In genomic region chr2:183035298-183035953, GRCh38 we compare ENCODE assay signal across 8 cellular contexts. TPM values are rescaled to one million over a fixed set of nuclear protein-coding genes. Genes with fewer than 3 reads are reported as not detected.
DNase-seq lines count a peak whose midpoint lies in the region; ATAC-seq, FAIRE-seq and TF ChIP-seq lines count a peak whose summit lies in the region.

No MANE protein-coding gene starts in this region.

- ATAC-seq in pancreas (no peak), HG03520 (IDR thresholded peaks at IDR 0.05; ENCODE audit: unreplicated experiment) (no peak), HG03039 (IDR thresholded peaks at IDR 0.05; ENCODE audit: unreplicated experiment) (no peak)

- H3K27me3 ChIP-seq in endothelial cell of umbilical vein (ENCODE audit: control insufficient read depth in 2 of 2, insufficient read depth in 2 of 2, low read length in 2 of 2) (no peaks in the 10 kb centered on the region), pancreas (no peaks in the 10 kb centered on the region), prostate gland (replicated peaks; ENCODE audit: insufficient read depth) (no peaks in the 10 kb centered on the region)

- TF ChIP-seq CTCF in endothelial cell of umbilical vein (IDR thresholded peaks at IDR 0.05; ENCODE audit: extremely low read depth in 1 of 2, insufficient read depth in 1 of 2, low read depth in 1 of 2, low read length in 2 of 2) (no peak), pancreas (IDR thresholded peaks at IDR 0.05) (no peak), prostate gland (IDR thresholded peaks at IDR 0.05) (no peak)

- H3K4me3 ChIP-seq in endothelial cell of umbilical vein (replicated peaks in 1 of 3; ENCODE audit: insufficient read depth in 1 of 3, low read depth in 1 of 3, low read length in 3 of 3) (peak overlapping the region; percentile 15 to 99 (median 86)), pancreas (peak overlapping the region in 2 of 4 donors; percentile 64 to 82), prostate gland (no peak overlapping the region)

- 40 to 45% methylated on average over 2 of the region's 2 CpGs for WGBS in pancreas, 2 donors
- 47% methylated on average over 2 of the region's 2 CpGs for WGBS in prostate gland

- TF ChIP-seq POLR2A in endothelial cell of umbilical vein (IDR thresholded peaks at IDR 0.05; ENCODE audit: low read depth, low read length) (no peak), prostate gland (IDR thresholded peaks at IDR 0.05) (no peak)

- H3K27ac ChIP-seq in endothelial cell of umbilical vein (ENCODE audit: insufficient read depth, low read depth, low read length) (no peak overlapping the region), pancreas (peak overlapping the region in 2 of 4 donors; percentile 99), prostate gland (peak overlapping the region in 1 of 2 donors; percentile 99)

- POLR2A ChIA-PET in endothelial cell of umbilical vein (lab: Charles Lee) = no interaction called here

- no TSS peak for BruUV-seq in endothelial cell of umbilical vein (replicated peaks; lab: Mats Ljungman, UMichigan)

- dilution Hi-C loops in endothelial cell of umbilical vein (cut with MboI; ENCODE audit: extremely low pct_ligation_motif_present, low sequenced_read_pairs) = no loop called here

- no peaks in the 10 kb centered on the region for H3K36me3 ChIP-seq in endothelial cell of umbilical vein (ENCODE audit: control insufficient read depth in 2 of 2, extremely low read depth in 1 of 2, insufficient read depth in 2 of 2, low read length in 2 of 2)
- no peaks in the 10 kb centered on the region for H3K36me3 ChIP-seq in pancreas
- H3K36me3 ChIP-seq in prostate gland = no peaks in the 10 kb centered on the region

- H3K4me1 ChIP-seq in endothelial cell of umbilical vein (ENCODE audit: control insufficient read depth, extremely low read depth, insufficient read depth, low read length) (peaks cover 37% of the 10 kb centered on the region), pancreas (peaks cover 25 to 62% (median 54%) of the 10 kb centered on the region in 3 donors), prostate gland (replicated peaks) (peaks cover 9% of the 10 kb centered on the region)

- peak overlapping the region; percentile 95 for H3K9ac ChIP-seq in endothelial cell of umbilical vein (replicated peaks; ENCODE audit: extremely low read depth, insufficient read depth, low read length)

- H2AFZ ChIP-seq in endothelial cell of umbilical vein (ENCODE audit: low read depth, low read length) = no peak overlapping the region

- CTCF ChIA-PET in endothelial cell of umbilical vein (lab: Charles Lee) = no interaction called here

- no peak for FAIRE-seq in endothelial cell of umbilical vein (lab: Jason Lieb, UNC)
- peak; percentile 57 for FAIRE-seq in pancreas (lab: Jason Lieb, UNC)

- no peaks in the 10 kb centered on the region for H3K9me3 ChIP-seq in endothelial cell of umbilical vein (replicated peaks; ENCODE audit: control insufficient read depth, insufficient read depth, low read length)
- H3K9me3 ChIP-seq in pancreas = no peaks in the 10 kb centered on the region
- no peaks in the 10 kb centered on the region for H3K9me3 ChIP-seq in prostate gland

- intact Hi-C loops in endothelial cell of umbilical vein (cut with micrococcal nuclease) (loop anchor here (5.0 kb wide), 1 partner anchor 848 kb away; no protein-coding TSS in a partner anchor), pancreas (cut with DNase I) (no loop called here), prostate gland (cut with DNase I) (loop anchor here (5.0 kb wide), 1 partner anchor 42 kb away; the partner anchor contains the start of gene DUSP19)

- H3K9me1 ChIP-seq in endothelial cell of umbilical vein (replicated peaks; ENCODE audit: control insufficient read depth, extremely low read depth, insufficient read depth, low read length) = peaks cover 4% of the 10 kb centered on the region

- peaks cover 47% of the 10 kb centered on the region for H4K20me1 ChIP-seq in endothelial cell of umbilical vein (replicated peaks; ENCODE audit: control insufficient read depth, extremely low read depth, insufficient read depth, low read length)

- DNase-seq in Daoy (ENCODE audit: low read depth) = peak; percentile 15
- peak; percentile 9 for DNase-seq in NCI-H226
- no peak for DNase-seq in endothelial cell of umbilical vein (ENCODE audit: low read depth, low spot score)
- no peak for DNase-seq in pancreas
- DNase-seq in prostate gland (ENCODE audit: low spot score) = no peak
- no peak for DNase-seq in activated naive CD4-positive, alpha-beta T cell treated with anti-CD3 and anti-CD28 coated beads, Interleukin-2, amount 50 U/mL, for 16 hours

- peak overlapping the region; percentile 94 for H3K4me2 ChIP-seq in endothelial cell of umbilical vein (ENCODE audit: insufficient read depth, low read length)

- peaks cover 76% of the 10 kb centered on the region for H3K79me2 ChIP-seq in endothelial cell of umbilical vein (ENCODE audit: control insufficient read depth, insufficient read depth, low read length)

TF ChIP-seq in endothelial cell of umbilical vein, 7 proteins besides CTCF, POLR2A, EP300 and RAD21:
- no peak for TF ChIP-seq EZH2 (IDR thresholded peaks at IDR 0.05; ENCODE audit: borderline replicate concordance, low read depth, low read length, severe bottlenecking)
- no peak for TF ChIP-seq JUN (IDR thresholded peaks at IDR 0.05; ENCODE audit: borderline replicate concordance, insufficient read depth, insufficient read length, low read depth)
- TF ChIP-seq GATA2 (IDR thresholded peaks at IDR 0.05; ENCODE audit: insufficient read depth, insufficient read length, low read depth, low read length) = no peak
- TF ChIP-seq, protein P1, sequence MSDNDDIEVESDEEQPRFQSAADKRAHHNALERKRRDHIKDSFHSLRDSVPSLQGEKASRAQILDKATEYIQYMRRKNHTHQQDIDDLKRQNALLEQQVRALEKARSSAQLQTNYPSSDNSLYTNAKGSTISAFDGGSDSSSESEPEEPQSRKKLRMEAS (IDR thresholded peaks at IDR 0.05; ENCODE audit: insufficient read depth, insufficient read length) = no peak
- TF ChIP-seq POLR2AphosphoS5 (IDR thresholded peaks at IDR 0.05; ENCODE audit: insufficient read depth, low read depth, low read length) = no peak
- TF ChIP-seq FOS (IDR thresholded peaks at IDR 0.05; ENCODE audit: borderline replicate concordance, insufficient read depth, low read length) = no peak
- TF ChIP-seq MYC (IDR thresholded peaks at IDR 0.05; ENCODE audit: low read depth, low read length) = no peak

RNA-seq across cellular contexts. Expression of gene NCKAP1, which starts 2.8 kb away (rescaled TPM):
- total RNA-seq in Daoy (2014; rRNA removed; shearing (Covaris generic)) = 75.5 and 76.1 TPM in 2 replicates
- total RNA-seq in endothelial cell of umbilical vein = 121 and 130 TPM in 2 replicates
- 46.8 and 49.4 TPM in 2 replicates for polyA plus RNA-seq in endothelial cell of umbilical vein
- 102 and 105 TPM in 2 replicates for polyA plus RNA-seq in endothelial cell of umbilical vein (2011; cell fraction: cytosol; rRNA removed)
- 85.7 and 104 TPM in 2 replicates for polyA plus RNA-seq in endothelial cell of umbilical vein (2011; cell fraction: nucleus; rRNA removed)
- 99.2 and 118 TPM in 2 replicates for polyA plus RNA-seq in endothelial cell of umbilical vein (2012)
- 84.8 and 95.2 TPM in 2 replicates for polyA minus RNA-seq in endothelial cell of umbilical vein
- polyA minus RNA-seq in endothelial cell of umbilical vein (2011; cell fraction: cytosol; rRNA and poly(A)+ RNA removed) = 37.5 TPM
- 124 and 190 TPM in 2 replicates for polyA minus RNA-seq in endothelial cell of umbilical vein (2011; cell fraction: nucleus; rRNA and poly(A)+ RNA removed)
- 10 to 100 TPM; 41.9 to 75.6 (median 44.0) TPM for total RNA-seq in pancreas
- 10 to 100 TPM; 16.9 to 39.7 TPM for polyA plus RNA-seq in pancreas
- 100 to 1,000 TPM in 1 of 2 donors, 10 to 100 TPM in 1; 81.7 to 116 TPM for total RNA-seq in prostate gland

RNA-seq across cellular contexts. Expression of gene DUSP19, which starts 43.1 kb away (rescaled TPM):
- total RNA-seq in Daoy (2014; rRNA removed; shearing (Covaris generic)) = 1.9 and 2.5 TPM in 2 replicates
- total RNA-seq in endothelial cell of umbilical vein (1.7 and 1.9 TPM in 2 replicates), pancreas (1 to 10 TPM; 1.3 to 3.8 (median 2.6) TPM), prostate gland (1 to 10 TPM; 2.1 to 2.5 TPM)
- polyA plus RNA-seq in endothelial cell of umbilical vein (0.53 and 0.69 TPM in 2 replicates), pancreas (1 to 10 TPM; 1.0 to 1.1 TPM)
- polyA plus RNA-seq in endothelial cell of umbilical vein (2011; cell fraction: cytosol; rRNA removed) = 0.59 and 0.92 TPM in 2 replicates
- polyA plus RNA-seq in endothelial cell of umbilical vein (2011; cell fraction: nucleus; rRNA removed) = 0.36 and 1.0 TPM in 2 replicates
- 0.74 and 0.75 TPM in 2 replicates for polyA plus RNA-seq in endothelial cell of umbilical vein (2012)
- polyA minus RNA-seq in endothelial cell of umbilical vein = 2.0 and 2.6 TPM in 2 replicates
- 1.8 TPM for polyA minus RNA-seq in endothelial cell of umbilical vein (2011; cell fraction: cytosol; rRNA and poly(A)+ RNA removed)
- 0.29 and 0.91 TPM in 2 replicates for polyA minus RNA-seq in endothelial cell of umbilical vein (2011; cell fraction: nucleus; rRNA and poly(A)+ RNA removed)

Comparison
In these comparisons a context has a peak if more than half of its experiments do, and no peak if none do; other contexts are left out.
1. DNase-seq: peak in Daoy (single experiment) and NCI-H226 (single experiment); none in endothelial cell of umbilical vein (single experiment), pancreas (0 of 6), prostate gland (single experiment) and activated naive CD4-positive, alpha-beta T cell treated with anti-CD3 and anti-CD28 coated beads, Interleukin-2, amount 50 U/mL, for 16 hours (single experiment).
2. H3K4me3 ChIP-seq: peak in endothelial cell of umbilical vein (3 of 3); none in prostate gland (0 of 2).
3. intact Hi-C loops: an anchor here in endothelial cell of umbilical vein (5.0 kb wide) and prostate gland (5.0 kb wide); none called in pancreas.